In genomic region chr2:218717262-218717661, GRCh38 we compare ENCODE assay signal across 9 cellular contexts. TPM values are rescaled to one million over a fixed set of nuclear protein-coding genes. Genes with fewer than 3 reads are reported as not detected.
DNase-seq lines count a peak whose midpoint lies in the region; ATAC-seq and TF ChIP-seq lines count a peak whose summit lies in the region.
"Had no signal": no experiment of that assay in that cellular context is flagged by ENCODE, and none has a peak within 500 bp of the region (broad histone marks: within the 10 kb centered on the region; RNA-seq: fewer than 3 reads in every experiment).

No MANE protein-coding gene starts in this region.

- peak; percentile 5 for DNase-seq in OCI-M1 (lab: John Stamatoyannopoulos, UW)
- DNase-seq in suprapubic skin (ENCODE audit: low spot score in 2 of 2) = no peak
- DNase-seq in ovary = no peak
- DNase-seq: activated CD4-positive, alpha-beta T cell treated with anti-CD3 and anti-CD28 coated beads for 48 hours; aorta; NCI-H1436 treated with DMSO at 0.1 percent for 48 hours; RPMI8226 had no signal

- H3K9me3 ChIP-seq in suprapubic skin (no peaks in the 10 kb centered on the region), ovary (no peaks in the 10 kb centered on the region)

- no peaks in the 10 kb centered on the region for H3K36me3 ChIP-seq in suprapubic skin
- H3K36me3 ChIP-seq in ovary = no peaks in the 10 kb centered on the region

- ATAC-seq in esophagus mucosa (peak; percentile 85), GM21528 (IDR thresholded peaks at IDR 0.05; ENCODE audit: low FRiP score, unreplicated experiment) (no peak)

- intact Hi-C loops in ovary (cut with DNase I) = loop anchor here in 1 of 4 donors (10.0 kb wide), 1 partner anchor 138 kb away; the partner anchor contains the start of gene WNT6

- WGBS in suprapubic skin = 58% methylated on average over 3 of the region's 3 CpGs
- 72 to 79% (median 73%) methylated on average over 3 of the region's 3 CpGs for WGBS in ovary, 3 donors

- H3K27ac ChIP-seq in suprapubic skin (peak overlapping the region; percentile 44), ovary (no peak overlapping the region)

- H3K27me3 ChIP-seq in suprapubic skin (no peaks in the 10 kb centered on the region), ovary (no peaks in the 10 kb centered on the region)

- H3K4me3 ChIP-seq in suprapubic skin = no peak overlapping the region
- H3K4me3 ChIP-seq in ovary = no peak overlapping the region

- TF ChIP-seq EP300 in suprapubic skin (IDR thresholded peaks at IDR 0.05) (no peak), ovary (IDR thresholded peaks at IDR 0.05) (no peak)

- peaks cover 18% of the 10 kb centered on the region for H3K4me1 ChIP-seq in suprapubic skin
- H3K4me1 ChIP-seq in ovary (ENCODE audit: insufficient read depth) = no peaks in the 10 kb centered on the region

- TF ChIP-seq POLR2A in suprapubic skin (IDR thresholded peaks at IDR 0.05) (no peak), ovary (IDR thresholded peaks at IDR 0.05) (no peak)

- TF ChIP-seq CTCF in suprapubic skin (IDR thresholded peaks at IDR 0.05) = no peak
- no peak for TF ChIP-seq CTCF in ovary (IDR thresholded peaks at IDR 0.05)

RNA-seq across cellular contexts. Expression of gene TTLL4, which starts 6.6 kb away (rescaled TPM):
- total RNA-seq in esophagus mucosa (14.0 TPM), suprapubic skin (10 to 100 TPM; 18.9 to 43.5 (median 25.2) TPM), ovary (10 to 100 TPM; 12.4 to 19.6 (median 17.6) TPM)
- 10 to 100 TPM in 1 of 2 donors, 1 to 10 TPM in 1; 6.9 to 17.2 TPM for polyA plus RNA-seq in ovary

RNA-seq across cellular contexts. Expression of gene STK36, which starts 45.4 kb away (rescaled TPM):
- total RNA-seq in esophagus mucosa (12.0 TPM), suprapubic skin (10 to 100 TPM; 20.7 to 43.4 (median 21.9) TPM), ovary (10 to 100 TPM; 26.8 to 93.2 (median 39.1) TPM)
- polyA plus RNA-seq in ovary = 10 to 100 TPM; 28.7 to 38.5 TPM

RNA-seq across cellular contexts. Expression of gene RNF25, which starts 45.5 kb away (rescaled TPM):
- total RNA-seq in esophagus mucosa = 15.3 TPM
- 10 to 100 TPM; 19.0 to 42.6 (median 23.2) TPM for total RNA-seq in suprapubic skin
- 10 to 100 TPM; 11.7 to 38.6 (median 25.7) TPM for total RNA-seq in ovary
- polyA plus RNA-seq in ovary = 10 to 100 TPM; 26.5 to 45.9 TPM

RNA-seq across cellular contexts. Expression of gene BCS1L, which starts 57.8 kb away (rescaled TPM):
- total RNA-seq in esophagus mucosa (43.9 TPM), suprapubic skin (10 to 100 TPM; 30.3 to 72.8 (median 39.2) TPM), ovary (10 to 100 TPM; 14.7 to 45.2 (median 35.0) TPM)
- polyA plus RNA-seq in ovary = 10 to 100 TPM; 31.5 to 34.4 TPM

RNA-seq across cellular contexts. Expression of gene ZNF142, which starts 57.8 kb away (rescaled TPM):
- total RNA-seq in esophagus mucosa (13.8 TPM), suprapubic skin (10 to 100 TPM; 27.4 to 38.7 (median 30.7) TPM), ovary (10 to 100 TPM; 10.9 to 33.9 (median 24.0) TPM)
- polyA plus RNA-seq in ovary = 1 to 10 TPM; 7.0 to 8.2 TPM
